ENCODE assay signal across 19 cellular contexts in the genomic region with DNA sequence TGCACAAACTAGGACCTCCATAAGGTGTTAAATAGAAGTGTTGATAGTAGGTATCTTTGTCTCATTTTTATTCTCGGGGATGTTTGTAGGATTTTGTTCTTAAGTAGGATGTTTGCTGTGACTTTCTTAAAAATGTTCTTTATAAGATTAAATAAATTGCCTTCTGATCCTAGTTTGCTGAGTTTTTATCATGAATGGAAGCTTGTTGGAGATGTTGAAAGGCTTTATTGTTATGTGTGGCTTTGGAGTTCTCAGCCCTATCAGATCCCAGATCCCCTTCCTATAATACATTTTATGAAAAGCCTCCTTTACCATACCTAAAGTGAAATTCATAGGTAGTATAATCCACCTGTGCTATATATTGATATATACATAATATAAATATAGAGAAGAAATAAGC. TPM values are rescaled to one million over a fixed set of nuclear protein-coding genes. Genes with fewer than 3 reads are reported as not detected.
DNase-seq lines count a peak whose midpoint lies in the region; ATAC-seq, FAIRE-seq and TF ChIP-seq lines count a peak whose summit lies in the region.
"Had no signal": no experiment of that assay in that cellular context is flagged by ENCODE, and none has a peak within 500 bp of the region (broad histone marks: within the 10 kb centered on the region; RNA-seq: fewer than 3 reads in every experiment).

No MANE protein-coding gene starts in this region.

- no peaks in the 10 kb centered on the region for H3K27me3 ChIP-seq in heart left ventricle
- H3K27me3 ChIP-seq: BE2C had no signal

- DNase-seq in frontal cortex (ENCODE audit: low spot score in 2 of 2), result no peak
- DNase-seq in midbrain (lab: John Stamatoyannopoulos, UW), result peak; percentile 23
- no peak for DNase-seq in heart left ventricle
- DNase-seq in NCI-H1048 (lab: John Stamatoyannopoulos, UW), result no peak
- DNase-seq in islet precursor cell, result no peak
- no peak for DNase-seq in HuH-7.5 (ENCODE audit: low spot score)
- DNase-seq: ACHN; BE2C; C1 segment of cervical spinal cord; CD4-positive, CD25-positive, alpha-beta regulatory T cell; CD8-positive, alpha-beta memory T cell; DMS153; DMS79; GF-D8; H9 had no signal

- peaks cover 0 to 27% (median 19%) of the 10 kb centered on the region in 9 donors for H3K36me3 ChIP-seq in heart left ventricle

- H3K9me3 ChIP-seq in heart left ventricle, result no peaks in the 10 kb centered on the region
- H3K9me3 ChIP-seq: BE2C had no signal

- H3K27ac ChIP-seq in angular gyrus (ENCODE audit: low read depth, low read length) (peak overlapping the region; percentile 59), heart left ventricle (peak overlapping the region in 4 of 12 donors; percentile 32 to 70 (median 60))

- FAIRE-seq in frontal cortex (lab: Jason Lieb, UNC), result peak; percentile 50
- FAIRE-seq: A204.1, H1, HepG2 had no signal

- no peak overlapping the region for H3K4me3 ChIP-seq in heart left ventricle

- peaks cover 0 to 64% (median 12%) of the 10 kb centered on the region in 12 donors for H3K4me1 ChIP-seq in heart left ventricle

- TF ChIP-seq POLR2A in heart left ventricle (IDR thresholded peaks at IDR 0.05), result no peak

- intact Hi-C loops in heart left ventricle (cut with DNase I), result loop anchor here in 7 of 10 donors (5.0 to 10.0 kb wide), 6 partner anchors 37 to 210 kb away; a partner anchor contains a TSS

- TF ChIP-seq CTCF in heart left ventricle (IDR thresholded peaks at IDR 0.05), result no peak

- no peak for ATAC-seq in heart left ventricle
- ATAC-seq: HepG2 had no signal

- 61 to 74% (median 67%) methylated on average over 1 of the region's 1 CpG for WGBS in heart left ventricle, 4 donors

RNA-seq across cellular contexts. Expression of a gene that starts 40.1 kb away (rescaled TPM):
- total RNA-seq in frontal cortex, result 20.4 TPM
- total RNA-seq in heart left ventricle, result 100 to 1,000 TPM in 1 of 9 donors, 10 to 100 TPM in 8; 50.2 to 105 (median 78.3) TPM
- 10 to 100 TPM; 13.0 to 16.9 TPM for polyA plus RNA-seq in heart left ventricle

RNA-seq across cellular contexts. Expression of a gene that starts 40.7 kb away (rescaled TPM):
- 16.7 TPM for total RNA-seq in frontal cortex
- 1 to 10 TPM; 5.1 to 8.5 (median 6.3) TPM for total RNA-seq in heart left ventricle
- 1 to 10 TPM; 3.5 to 6.1 TPM for polyA plus RNA-seq in heart left ventricle
